17 cellular contexts compared by ENCODE assay signal in genomic region chr9:77726814-77727213, GRCh38.
DNase-seq lines count a peak whose midpoint lies in the region; ATAC-seq, FAIRE-seq and TF ChIP-seq lines count a peak whose summit lies in the region.
"Had no signal": no experiment of that assay in that cellular context is flagged by ENCODE, and none has a peak within 500 bp of the region (broad histone marks: within the 10 kb centered on the region; RNA-seq: fewer than 3 reads in every experiment).

No MANE protein-coding gene starts in this region.

- no peak for TF ChIP-seq CTCF in GM12878 (IDR thresholded peaks at IDR 0.05 in 2 of 3, conservative IDR thresholded peaks at IDR 0.05 in 1 of 3; ENCODE audit: control insufficient read depth in 2 of 3, extremely low read depth in 1 of 3, insufficient read depth in 1 of 3, low read depth in 3 of 3, low read length in 3 of 3)

- H3K27ac Mint-ChIP-seq in activated CD4-positive, alpha-beta T cell treated with anti-CD3 and anti-CD28 coated beads, Interleukin-2, amount 10 ng/mL, durations not matched to agents 7 days and 5 days, result peak overlapping the region; percentile 74
- peak overlapping the region in 2 of 3 donors; percentile 17 to 75 for H3K27ac Mint-ChIP-seq in CD4-positive, CD25-positive, alpha-beta regulatory T cell
- H3K27ac Mint-ChIP-seq in T-helper 17 cell, result no peak overlapping the region

- H3K9me3 Mint-ChIP-seq in activated CD4-positive, alpha-beta T cell treated with anti-CD3 and anti-CD28 coated beads, Interleukin-2, amount 10 ng/mL, durations not matched to agents 7 days and 5 days, result peaks cover 2% of the 10 kb centered on the region
- no peaks in the 10 kb centered on the region for H3K9me3 Mint-ChIP-seq in CD4-positive, CD25-positive, alpha-beta regulatory T cell

- TF ChIP-seq RAD21 in GM12878 (IDR thresholded peaks at IDR 0.05; ENCODE audit: insufficient read depth, low read depth, low read length), result no peak

- POLR2A ChIA-PET in activated CD4-positive, alpha-beta T cell treated with anti-CD3 and anti-CD28 coated beads, Interleukin-2, amount 10 ng/mL, durations not matched to agents 7 days and 5 days (lab: Charles Lee), result no interaction called here
- POLR2A ChIA-PET in GM12878 (lab: Charles Lee), result no interaction called here

- no peak overlapping the region for H3K27ac ChIP-seq in CD4-positive, CD25-positive, alpha-beta regulatory T cell (ENCODE audit: insufficient read depth, low read length, poor library complexity, severe bottlenecking)
- no peak overlapping the region for H3K27ac ChIP-seq in GM12878 (ENCODE audit: control insufficient read depth, insufficient read depth)
- H3K27ac ChIP-seq: C4-2B, HL-60, PC-9 had no signal

- H3K4me2 ChIP-seq in GM12878 (ENCODE audit: control insufficient read depth, insufficient read depth), result no peak overlapping the region
- H3K4me2 ChIP-seq: PC-9 had no signal

- 0% methylated on average over 1 of the region's 1 CpG for WGBS in GM12878 (ENCODE audit: insufficient coverage, insufficient replicate concordance, low lambda C conversion rate, missing lambda C conversion rate)

- peaks cover 10% of the 10 kb centered on the region for H3K4me1 ChIP-seq in CD4-positive, CD25-positive, alpha-beta regulatory T cell (ENCODE audit: control insufficient read depth, insufficient read depth, low read length, poor library complexity, severe bottlenecking)
- no peaks in the 10 kb centered on the region for H3K4me1 ChIP-seq in GM12878 (ENCODE audit: control insufficient read depth, insufficient read depth, low read length)

- TF ChIP-seq POLR2A in GM12878 (IDR thresholded peaks at IDR 0.05; ENCODE audit: low read depth, low read length), result no peak

- no peak for DNase-seq in activated CD4-positive, alpha-beta T cell treated with anti-CD3 and anti-CD28 coated beads, Interleukin-2, amount 10 ng/mL, durations not matched to agents 7 days and 5 days
- no peak for DNase-seq in activated CD4-positive, alpha-beta T cell treated with anti-CD3 and anti-CD28 coated beads, Interleukin-2, amount 50 U/mL, for 48 hours
- no peak for DNase-seq in CD4-positive, CD25-positive, alpha-beta regulatory T cell
- no peak for DNase-seq in T-helper 17 cell
- DNase-seq in GM12878 (ENCODE audit: low read depth, low spot score), result no peak
- DNase-seq in NOMO-1 (lab: John Stamatoyannopoulos, UW; ENCODE audit: unreplicated experiment in 2 of 2), result no peak
- DNase-seq in stimulated activated CD8-positive, alpha-beta memory T cell treated with anti-CD3 and anti-CD28 coated beads, Interleukin-4, amount 100 ng/mL, for 48 hours, result no peak
- DNase-seq: EL; NCI-H1105 treated with DMSO at 0.1 percent for 48 hours; NCI-H187; NCI-H526 treated with DMSO at 0.1 percent for 48 hours; NK-92 treated with Interleukin-12 subunit alpha and Interleukin-12 subunit beta, amount 100 ng/mL, for 24 hours; PC-9 had no signal

- H3K27me3 Mint-ChIP-seq in activated CD4-positive, alpha-beta T cell treated with anti-CD3 and anti-CD28 coated beads, Interleukin-2, amount 10 ng/mL, durations not matched to agents 7 days and 5 days, result no peaks in the 10 kb centered on the region
- no peaks in the 10 kb centered on the region for H3K27me3 Mint-ChIP-seq in CD4-positive, CD25-positive, alpha-beta regulatory T cell
- no peaks in the 10 kb centered on the region for H3K27me3 Mint-ChIP-seq in T-helper 17 cell

- no peaks in the 10 kb centered on the region for H4K20me1 ChIP-seq in GM12878 (ENCODE audit: control insufficient read depth, insufficient read depth)

- ATAC-seq in CD4-positive, CD25-positive, alpha-beta regulatory T cell (ENCODE audit: low read depth in 2 of 2), result no peak
- ATAC-seq in T-helper 17 cell (no peak), GM12878 (no peak)

- peaks cover 44% of the 10 kb centered on the region for H3K36me3 ChIP-seq in CD4-positive, CD25-positive, alpha-beta regulatory T cell (ENCODE audit: control insufficient read depth, insufficient read depth, low read length)
- H3K36me3 ChIP-seq in GM12878 (ENCODE audit: control insufficient read depth in 2 of 2, insufficient read depth in 2 of 2, low read length in 1 of 2), result no peaks in the 10 kb centered on the region

- RAD21 ChIA-PET in GM12878 (lab: Charles Lee; ENCODE audit: unreplicated experiment), result no interaction called here

- no peaks in the 10 kb centered on the region for H3K27me3 ChIP-seq in CD4-positive, CD25-positive, alpha-beta regulatory T cell (ENCODE audit: control insufficient read depth, insufficient read depth, low read length)
- no peaks in the 10 kb centered on the region for H3K27me3 ChIP-seq in GM12878 (replicated peaks in 1 of 2; ENCODE audit: control insufficient read depth in 2 of 2, insufficient read depth in 2 of 2, low read length in 1 of 2)

- H2AFZ ChIP-seq in GM12878 (ENCODE audit: control insufficient read depth, low read depth, low read length), result no peak overlapping the region
- H2AFZ ChIP-seq: PC-9 had no signal

- H3K9me3 ChIP-seq in CD4-positive, CD25-positive, alpha-beta regulatory T cell (ENCODE audit: control insufficient read depth in 2 of 2, low read length in 2 of 2), result no peaks in the 10 kb centered on the region
- H3K9me3 ChIP-seq in T-helper 17 cell (ENCODE audit: control insufficient read depth, low read length, poor library complexity, severe bottlenecking) (no peaks in the 10 kb centered on the region), GM12878 (replicated peaks; ENCODE audit: control insufficient read depth, insufficient read depth, low read length) (no peaks in the 10 kb centered on the region; the same call in 2 of the 3 replicates)

- FAIRE-seq in GM12878 (lab: Jason Lieb, UNC), result no peak
- FAIRE-seq: H1, HTR-8/SVneo had no signal

- in situ Hi-C loops in GM12878 (cut with MboI), result no loop called here

- intact Hi-C loops in GM12878 (cut with micrococcal nuclease; ENCODE audit: unreplicated experiment), result no loop called here

- H3K4me3 Mint-ChIP-seq in activated CD4-positive, alpha-beta T cell treated with anti-CD3 and anti-CD28 coated beads, Interleukin-2, amount 10 ng/mL, durations not matched to agents 7 days and 5 days, result no peak overlapping the region
- no peak overlapping the region for H3K4me3 Mint-ChIP-seq in CD4-positive, CD25-positive, alpha-beta regulatory T cell
- peak overlapping the region; percentile 50 for H3K4me3 Mint-ChIP-seq in T-helper 17 cell

- TF ChIP-seq EP300 in GM12878 (IDR thresholded peaks at IDR 0.05; ENCODE audit: borderline replicate concordance in 1 of 2, control insufficient read depth in 1 of 2, low read depth in 2 of 2, low read length in 2 of 2), result no peak

- peaks cover 26% of the 10 kb centered on the region for H3K4me1 Mint-ChIP-seq in activated CD4-positive, alpha-beta T cell treated with anti-CD3 and anti-CD28 coated beads, Interleukin-2, amount 10 ng/mL, durations not matched to agents 7 days and 5 days
- peaks cover 12 to 38% (median 22%) of the 10 kb centered on the region in 4 donors for H3K4me1 Mint-ChIP-seq in CD4-positive, CD25-positive, alpha-beta regulatory T cell
- H3K4me1 Mint-ChIP-seq in T-helper 17 cell, result peaks cover 25% of the 10 kb centered on the region

- no peaks in the 10 kb centered on the region for H3K79me2 ChIP-seq in GM12878 (ENCODE audit: control insufficient read depth, insufficient read depth, low read length)

- BruUV-seq in GM12878 (replicated peaks; lab: Mats Ljungman, UMichigan), result no TSS peak

- H3K4me3 ChIP-seq in CD4-positive, CD25-positive, alpha-beta regulatory T cell (ENCODE audit: low read depth, low read length), result no peak overlapping the region
- no peak overlapping the region for H3K4me3 ChIP-seq in GM12878
- H3K4me3 ChIP-seq: PC-9 had no signal

- peaks cover 39% of the 10 kb centered on the region for H3K36me3 Mint-ChIP-seq in activated CD4-positive, alpha-beta T cell treated with anti-CD3 and anti-CD28 coated beads, Interleukin-2, amount 10 ng/mL, durations not matched to agents 7 days and 5 days (ENCODE audit: low read depth)
- H3K36me3 Mint-ChIP-seq in CD4-positive, CD25-positive, alpha-beta regulatory T cell, result peaks cover 60% of the 10 kb centered on the region
- H3K36me3 Mint-ChIP-seq in T-helper 17 cell (ENCODE audit: low read depth), result peaks cover 20% of the 10 kb centered on the region

- SMC1A ChIA-PET in GM12878 (lab: Charles Lee; ENCODE audit: uncharacterized antibody, unreplicated experiment), result no interaction called here

- H3K9ac ChIP-seq in GM12878 (ENCODE audit: control insufficient read depth, insufficient read depth, low read length), result no peak overlapping the region

- CTCF ChIA-PET in activated CD4-positive, alpha-beta T cell treated with anti-CD3 and anti-CD28 coated beads, Interleukin-2, amount 10 ng/mL, durations not matched to agents 7 days and 5 days (lab: Charles Lee), result interaction anchor here (0.8 kb wide), 1 partner anchor 24 kb away, joined by 3 read pairs; no protein-coding TSS in a partner anchor
- CTCF ChIA-PET in GM12878 (lab: Yijun Ruan, JAX), result no interaction called here

TF ChIP-seq in GM12878, 131 proteins besides CTCF, POLR2A, EP300 and RAD21 (continues in another document):
- TF ChIP-seq ZBTB40 (IDR thresholded peaks at IDR 0.05; ENCODE audit: borderline replicate concordance), result peak; percentile 74; the same call in 1 of the 2 replicates
- no peak for TF ChIP-seq CHD4 (IDR thresholded peaks at IDR 0.05)
- TF ChIP-seq HDGF (IDR thresholded peaks at IDR 0.05), result no peak
- no peak for TF ChIP-seq PAX8 (IDR thresholded peaks at IDR 0.05)
